8 cellular contexts compared by ENCODE assay signal in the genomic region with DNA sequence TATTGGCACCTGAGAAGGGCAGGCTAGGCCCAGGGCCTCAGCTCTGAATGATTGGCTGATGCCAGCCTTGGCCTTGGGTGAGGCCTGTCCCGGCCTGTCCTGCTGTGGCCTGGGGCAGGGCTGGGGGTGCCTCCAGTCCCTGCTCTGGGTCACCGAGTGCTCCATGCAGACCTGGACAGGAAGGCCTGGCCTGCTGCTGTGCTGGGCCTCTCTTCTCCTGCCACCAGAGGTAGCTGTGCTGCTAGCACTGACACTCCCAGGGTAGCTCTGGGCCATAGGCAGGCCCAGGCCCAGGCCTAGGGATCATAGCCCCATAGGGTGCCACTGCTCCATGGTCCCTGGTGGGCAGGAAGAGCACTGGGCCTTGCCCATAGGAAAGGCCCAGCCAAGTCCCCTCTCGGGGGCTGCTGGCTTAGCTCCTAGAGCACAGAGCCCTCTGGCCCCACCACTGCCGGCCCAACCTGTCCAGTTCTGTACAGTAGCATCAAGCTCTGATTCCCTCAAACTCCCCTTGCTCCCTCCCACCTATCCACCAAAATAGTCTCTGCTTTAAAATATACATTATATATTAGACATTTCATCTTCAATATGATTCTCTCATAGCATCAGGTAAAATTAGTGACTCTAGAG. TPM values are rescaled to one million over a fixed set of nuclear protein-coding genes. Genes with fewer than 3 reads are reported as not detected.
A peak's percentile ranks its signal among the peaks of the same experiment; 100 is the strongest.
DNase-seq lines count a peak whose midpoint lies in the region; TF ChIP-seq lines count a peak whose summit lies in the region.

No MANE protein-coding gene starts in this region.

- H3K27me3 Mint-ChIP-seq in activated CD4-positive, alpha-beta T cell treated with anti-CD3 and anti-CD28 coated beads, Interleukin-2, amount 10 ng/mL, durations not matched to agents 24 days and 14 days: no peaks in the 10 kb centered on the region
- H3K27me3 Mint-ChIP-seq in activated CD4-positive, alpha-beta memory T cell treated with anti-CD3 and anti-CD28 coated beads for 36 hours: no peaks in the 10 kb centered on the region

- intact Hi-C loops in activated CD4-positive, alpha-beta T cell treated with anti-CD3 and anti-CD28 coated beads, Interleukin-2, amount 10 ng/mL, durations not matched to agents 24 days and 14 days (cut with micrococcal nuclease): no loop called here
- intact Hi-C loops in activated CD4-positive, alpha-beta memory T cell treated with anti-CD3 and anti-CD28 coated beads for 36 hours (cut with micrococcal nuclease): no loop called here
- intact Hi-C loops in thyroid gland (cut with DNase I): no loop called here

- H3K14ac ChIP-seq in mesenchymal stem cell (ENCODE audit: low read length in 2 of 2): peak overlapping the region in 1 of 2 experiments; percentile 28

- H3K4me3 ChIP-seq in mesenchymal stem cell (ENCODE audit: insufficient read depth in 1 of 2, low read depth in 1 of 2, low read length in 2 of 2) (no peak overlapping the region), thyroid gland (replicated peaks in 1 of 3) (no peak overlapping the region)

- peaks cover 16% of the 10 kb centered on the region for H3K79me1 ChIP-seq in mesenchymal stem cell (replicated peaks; ENCODE audit: low read length, poor library complexity, severe bottlenecking)

- peak overlapping the region; percentile 33 to 73 for H3K4ac ChIP-seq in mesenchymal stem cell (ENCODE audit: low read depth in 1 of 2, low read length in 2 of 2)

- CTCF ChIA-PET in activated CD4-positive, alpha-beta memory T cell treated with anti-CD3 and anti-CD28 coated beads for 36 hours (lab: Charles Lee): no interaction called here

- no peak for TF ChIP-seq POLR2A in thyroid gland (IDR thresholded peaks at IDR 0.05)

- peak overlapping the region; percentile 70 for H2BK15ac ChIP-seq in mesenchymal stem cell (ENCODE audit: low read depth, poor library complexity, severe bottlenecking)

- no peaks in the 10 kb centered on the region for H3K4me1 Mint-ChIP-seq in activated CD4-positive, alpha-beta T cell treated with anti-CD3 and anti-CD28 coated beads, Interleukin-2, amount 10 ng/mL, durations not matched to agents 24 days and 14 days
- no peaks in the 10 kb centered on the region for H3K4me1 Mint-ChIP-seq in activated CD4-positive, alpha-beta memory T cell treated with anti-CD3 and anti-CD28 coated beads for 36 hours (ENCODE audit: low read depth)

- peak overlapping the region in 1 of 2 experiments; percentile 57 for H2BK12ac ChIP-seq in mesenchymal stem cell (ENCODE audit: low read length in 2 of 2)

- no peak overlapping the region for H2AFZ ChIP-seq in mesenchymal stem cell (ENCODE audit: low read depth, low read length)

- WGBS in mesenchymal stem cell: 81% methylated on average over 4 of the region's 4 CpGs
- 89 to 90% methylated on average over 2 to 4 of the region's 4 CpGs for WGBS in thyroid gland, 2 donors

- H3K27ac ChIP-seq in cingulate gyrus (ENCODE audit: low read depth, low read length) (peak overlapping the region; percentile 8), mesenchymal stem cell (ENCODE audit: low read length, poor library complexity, severe bottlenecking) (peak overlapping the region; percentile 47), thyroid gland (no peak overlapping the region)

- POLR2A ChIA-PET in activated CD4-positive, alpha-beta memory T cell treated with anti-CD3 and anti-CD28 coated beads for 36 hours (lab: Charles Lee): no interaction called here

- H2AK5ac ChIP-seq in mesenchymal stem cell (ENCODE audit: low read length, severe bottlenecking): peak overlapping the region; percentile 62

- H3K4me1 ChIP-seq in mesenchymal stem cell (ENCODE audit: control insufficient read depth, insufficient read depth, low read depth, low read length): peaks cover 54% of the 10 kb centered on the region
- H3K4me1 ChIP-seq in thyroid gland: peaks cover 0 to 7% of the 10 kb centered on the region in 2 donors

- peak overlapping the region; percentile 87 for H4K8ac ChIP-seq in mesenchymal stem cell (ENCODE audit: low read length)

- peak in 1 of 6 experiments; percentile 29 for TF ChIP-seq CTCF in thyroid gland (IDR thresholded peaks at IDR 0.05)

- no peak overlapping the region for H3K4me3 Mint-ChIP-seq in activated CD4-positive, alpha-beta T cell treated with anti-CD3 and anti-CD28 coated beads, Interleukin-2, amount 10 ng/mL, durations not matched to agents 24 days and 14 days
- H3K4me3 Mint-ChIP-seq in activated CD4-positive, alpha-beta memory T cell treated with anti-CD3 and anti-CD28 coated beads for 36 hours: no peak overlapping the region

- H3K9me3 Mint-ChIP-seq in activated CD4-positive, alpha-beta T cell treated with anti-CD3 and anti-CD28 coated beads, Interleukin-2, amount 10 ng/mL, durations not matched to agents 24 days and 14 days: no peaks in the 10 kb centered on the region
- H3K9me3 Mint-ChIP-seq in activated CD4-positive, alpha-beta memory T cell treated with anti-CD3 and anti-CD28 coated beads for 36 hours: no peaks in the 10 kb centered on the region

- H3K9me3 ChIP-seq in mesenchymal stem cell (ENCODE audit: control insufficient read depth, low read length) (no peaks in the 10 kb centered on the region), thyroid gland (no peaks in the 10 kb centered on the region)

- no peaks in the 10 kb centered on the region for H3K36me3 Mint-ChIP-seq in activated CD4-positive, alpha-beta T cell treated with anti-CD3 and anti-CD28 coated beads, Interleukin-2, amount 10 ng/mL, durations not matched to agents 24 days and 14 days (ENCODE audit: low read depth)
- H3K36me3 Mint-ChIP-seq in activated CD4-positive, alpha-beta memory T cell treated with anti-CD3 and anti-CD28 coated beads for 36 hours: no peaks in the 10 kb centered on the region

- H3K36me3 ChIP-seq in mesenchymal stem cell (ENCODE audit: control insufficient read depth in 1 of 2, insufficient read depth in 2 of 2, low read depth in 1 of 2, low read length in 2 of 2) (peaks cover 41 to 45% of the 10 kb centered on the region in 2 experiments), thyroid gland (no peaks in the 10 kb centered on the region)

- peak overlapping the region; percentile 63 for H2BK5ac ChIP-seq in mesenchymal stem cell (ENCODE audit: low read depth, low read length, poor library complexity, severe bottlenecking)

- no peak overlapping the region for H2BK120ac ChIP-seq in mesenchymal stem cell (ENCODE audit: low read depth, low read length)

- peak; percentile 60 for DNase-seq in activated CD4-positive, alpha-beta T cell treated with anti-CD3 and anti-CD28 coated beads, Interleukin-2, amount 10 ng/mL, durations not matched to agents 24 days and 14 days
- no peak for DNase-seq in activated CD4-positive, alpha-beta T cell treated with anti-CD3 and anti-CD28 coated beads for 1 hour
- DNase-seq in NCI-H526 treated with DMSO at 0.1 percent for 48 hours (lab: John Stamatoyannopoulos, UW): peak; percentile 33
- DNase-seq in mesenchymal stem cell: peak; percentile 76
- DNase-seq in activated CD4-positive, alpha-beta memory T cell treated with anti-CD3 and anti-CD28 coated beads for 36 hours: no peak
- no peak for DNase-seq in NCI-H1436 (lab: John Stamatoyannopoulos, UW)
- DNase-seq in thyroid gland: no peak

- H3K18ac ChIP-seq in mesenchymal stem cell (ENCODE audit: low read depth in 1 of 2, low read length in 2 of 2): peak overlapping the region; percentile 35 to 71

- H3K27me3 ChIP-seq in mesenchymal stem cell (ENCODE audit: control insufficient read depth in 1 of 2, insufficient read depth in 1 of 2, low read length in 2 of 2) (no peaks in the 10 kb centered on the region), thyroid gland (no peaks in the 10 kb centered on the region)

- H4K91ac ChIP-seq in mesenchymal stem cell (ENCODE audit: low read length): peak overlapping the region; percentile 89

- peak overlapping the region; percentile 59 for H3K9ac ChIP-seq in mesenchymal stem cell (ENCODE audit: low read length)

- no peak overlapping the region for H3K27ac Mint-ChIP-seq in activated CD4-positive, alpha-beta T cell treated with anti-CD3 and anti-CD28 coated beads, Interleukin-2, amount 10 ng/mL, durations not matched to agents 24 days and 14 days
- H3K27ac Mint-ChIP-seq in activated CD4-positive, alpha-beta memory T cell treated with anti-CD3 and anti-CD28 coated beads for 36 hours: no peak overlapping the region

- H3K23ac ChIP-seq in mesenchymal stem cell (ENCODE audit: low read length in 2 of 2): no peak overlapping the region

- no peak overlapping the region for H3K4me2 ChIP-seq in mesenchymal stem cell (ENCODE audit: low read length, poor library complexity, severe bottlenecking)

RNA-seq across cellular contexts. Expression of a gene that starts 18.2 kb away (rescaled TPM):
- 6.9 and 8.0 TPM in 2 replicates for total RNA-seq in activated CD4-positive, alpha-beta T cell treated with anti-CD3 and anti-CD28 coated beads, Interleukin-2, amount 10 ng/mL, durations not matched to agents 24 days and 14 days
- polyA plus RNA-seq in mesenchymal stem cell (2013, experiment 1 of 2): 6.8 TPM
- polyA plus RNA-seq in mesenchymal stem cell (2013, experiment 2 of 2): 6.6 TPM
- total RNA-seq in activated CD4-positive, alpha-beta memory T cell treated with anti-CD3 and anti-CD28 coated beads for 36 hours: 10 to 100 TPM; 14.8 TPM
- total RNA-seq in thyroid gland: 10 to 100 TPM; 18.9 to 29.1 (median 24.4) TPM

Comparison
In these comparisons a context has a peak if more than half of its experiments do, and no peak if none do; other contexts are left out.
1. DNase-seq: peak in activated CD4-positive, alpha-beta T cell treated with anti-CD3 and anti-CD28 coated beads, Interleukin-2, amount 10 ng/mL, durations not matched to agents 24 days and 14 days (single experiment), NCI-H526 treated with DMSO at 0.1 percent for 48 hours (single experiment) and mesenchymal stem cell (single experiment); none in activated CD4-positive, alpha-beta T cell treated with anti-CD3 and anti-CD28 coated beads for 1 hour (single experiment), activated CD4-positive, alpha-beta memory T cell treated with anti-CD3 and anti-CD28 coated beads for 36 hours (single experiment), NCI-H1436 (single experiment) and thyroid gland (0 of 2).
2. H3K27ac ChIP-seq: peak in cingulate gyrus (single experiment) and mesenchymal stem cell (single experiment); none in thyroid gland (0 of 3).